Comparison of ENCODE assay signal across 21 cellular contexts in the genomic region with DNA sequence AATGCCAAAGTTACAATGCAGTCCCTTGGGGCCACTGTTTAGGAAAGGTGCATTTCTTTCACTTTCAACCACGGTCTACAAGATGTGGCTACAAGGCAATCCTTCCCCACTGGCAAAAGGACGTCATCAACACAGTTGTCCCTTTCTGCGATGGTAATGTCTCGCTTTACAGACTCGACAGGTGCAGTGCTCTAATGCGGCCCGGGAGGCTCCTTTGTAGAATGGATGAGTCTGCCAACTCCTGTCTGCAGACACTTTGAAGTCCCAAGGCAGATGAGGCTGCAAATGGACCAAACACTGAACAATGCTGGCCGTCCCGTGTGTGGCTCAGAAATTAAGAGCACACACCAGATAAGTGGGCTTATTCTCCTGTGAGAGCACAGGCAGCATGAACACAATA.
A peak's percentile ranks its signal among the peaks of the same experiment; 100 is the strongest.
DNase-seq lines count a peak whose midpoint lies in the region; ATAC-seq lines count a peak whose summit lies in the region.
"Had no signal": no experiment of that assay in that cellular context is flagged by ENCODE, and none has a peak within 500 bp of the region (broad histone marks: within the 10 kb centered on the region; RNA-seq: fewer than 3 reads in every experiment).

No MANE protein-coding gene starts in this region.

- H3K4me3 Mint-ChIP-seq in IgD-negative memory B cell: no peak overlapping the region
- H3K4me3 Mint-ChIP-seq in naive thymus-derived CD8-positive, alpha-beta T cell: no peak overlapping the region
- H3K4me3 Mint-ChIP-seq: activated CD4-positive, alpha-beta T cell treated with anti-CD3 and anti-CD28 coated beads, Interleukin-2, amount 10 ng/mL, durations not matched to agents 7 days and 5 days had no signal

- H3K27me3 Mint-ChIP-seq in IgD-negative memory B cell: no peaks in the 10 kb centered on the region
- no peaks in the 10 kb centered on the region for H3K27me3 Mint-ChIP-seq in naive thymus-derived CD8-positive, alpha-beta T cell
- H3K27me3 Mint-ChIP-seq: activated CD4-positive, alpha-beta T cell treated with anti-CD3 and anti-CD28 coated beads, Interleukin-2, amount 10 ng/mL, durations not matched to agents 7 days and 5 days had no signal

- POLR2A ChIA-PET in naive thymus-derived CD8-positive, alpha-beta T cell (lab: Charles Lee): no interaction called here

- no peak for ATAC-seq in naive thymus-derived CD8-positive, alpha-beta T cell
- no peak for ATAC-seq in esophagus mucosa
- ATAC-seq: gastroesophageal sphincter, pancreas, Right ventricle myocardium inferior, sciatic nerve had no signal

- DNase-seq in NCI-H2171 treated with DMSO at 0.1 percent for 48 hours (lab: John Stamatoyannopoulos, UW) (peak; percentile 54), NCI-H2171 (lab: John Stamatoyannopoulos, UW) (no peak), NCI-H69 (lab: John Stamatoyannopoulos, UW) (peak; percentile 37), cortex of kidney (lab: John Stamatoyannopoulos, UW) (no peak), HPDE6-E6E7 (ENCODE audit: extremely low spot score) (no peak)
- no peak for DNase-seq in naive thymus-derived CD8-positive, alpha-beta T cell
- DNase-seq: activated CD4-positive, alpha-beta T cell treated with anti-CD3 and anti-CD28 coated beads, Interleukin-2, amount 10 ng/mL, durations not matched to agents 7 days and 5 days; activated naive CD4-positive, alpha-beta T cell treated with Interleukin-2 at 50 U/mL for 16 hours; central memory CD4-positive, alpha-beta T cell; effector memory CD4-positive, alpha-beta T cell; esophagus squamous epithelium; GDM1; NCI-H2029; pancreas; SW 1271; uterus had no signal

- H3K9me3 Mint-ChIP-seq in IgD-negative memory B cell: no peaks in the 10 kb centered on the region
- H3K9me3 Mint-ChIP-seq in naive thymus-derived CD8-positive, alpha-beta T cell: no peaks in the 10 kb centered on the region
- H3K9me3 Mint-ChIP-seq: activated CD4-positive, alpha-beta T cell treated with anti-CD3 and anti-CD28 coated beads, Interleukin-2, amount 10 ng/mL, durations not matched to agents 7 days and 5 days had no signal

- H3K27ac Mint-ChIP-seq in IgD-negative memory B cell: peak overlapping the region in 2 of 3 donors; percentile 26 to 85
- peak overlapping the region in 8 of 10 donors; percentile 11 to 91 (median 61) for H3K27ac Mint-ChIP-seq in naive thymus-derived CD8-positive, alpha-beta T cell
- H3K27ac Mint-ChIP-seq: activated CD4-positive, alpha-beta T cell treated with anti-CD3 and anti-CD28 coated beads, Interleukin-2, amount 10 ng/mL, durations not matched to agents 7 days and 5 days had no signal

- H3K36me3 Mint-ChIP-seq in IgD-negative memory B cell: peaks cover 7% of the 10 kb centered on the region
- peaks cover 0 to 89% (median 21%) of the 10 kb centered on the region in 3 donors for H3K36me3 Mint-ChIP-seq in naive thymus-derived CD8-positive, alpha-beta T cell

- H3K4me1 Mint-ChIP-seq in IgD-negative memory B cell: peaks cover 5 to 20% (median 18%) of the 10 kb centered on the region in 3 donors
- H3K4me1 Mint-ChIP-seq in naive thymus-derived CD8-positive, alpha-beta T cell: peaks cover 29 to 71% (median 61%) of the 10 kb centered on the region in 4 donors

Comparison
In these comparisons a context has a peak if more than half of its experiments do, and no peak if none do; other contexts are left out.
1. DNase-seq: peak in NCI-H2171 treated with DMSO at 0.1 percent for 48 hours (single experiment) and NCI-H69 (single experiment); none in NCI-H2171 (single experiment), naive thymus-derived CD8-positive, alpha-beta T cell (0 of 10), cortex of kidney (single experiment) and HPDE6-E6E7 (single experiment).